Comparison of ENCODE assay signal across 7 cellular contexts in genomic region chr21:33212159-33212851, GRCh38. TPM values are rescaled to one million over a fixed set of nuclear protein-coding genes. Genes with fewer than 3 reads are reported as not detected.
A peak's percentile ranks its signal among the peaks of the same experiment; 100 is the strongest.
DNase-seq lines count a peak whose midpoint lies in the region; ATAC-seq and TF ChIP-seq lines count a peak whose summit lies in the region.

No MANE protein-coding gene starts in this region.

- H3K4me3 ChIP-seq in GM23248 (peak overlapping the region; percentile 24; the same call in 1 of the 2 replicates), Peyer's patch (no peak overlapping the region), trophoblast cell (ENCODE audit: low read depth, low read length) (no peak overlapping the region)

- WGBS in GM23248 (ENCODE audit: low coverage in 1 of 2, low lambda C conversion rate in 2 of 2, missing lambda C conversion rate in 2 of 2), 2 experiments, result 25 to 27% methylated on average over 8 of the region's 8 CpGs
- WGBS in trophoblast cell (ENCODE audit: extremely low coverage, insufficient coverage, insufficient read length), result no CpG with 5 or more reads among the region's 8 CpGs

- no peak overlapping the region for H2BK120ac ChIP-seq in trophoblast cell (ENCODE audit: insufficient read depth, low read length, poor library complexity)

- H3K9ac ChIP-seq in GM23248 (no peak overlapping the region), trophoblast cell (ENCODE audit: low read length) (no peak overlapping the region)

- H3K4me1 ChIP-seq in GM23248 (ENCODE audit: insufficient read depth) (peaks cover 7% of the 10 kb centered on the region), Peyer's patch (peaks cover 0 to 25% (median 15%) of the 10 kb centered on the region in 4 donors), trophoblast cell (ENCODE audit: control insufficient read depth in 1 of 2, insufficient read depth in 2 of 2, low read length in 2 of 2) (peaks cover 0 to 4% of the 10 kb centered on the region in 2 experiments)

- H3K27me3 ChIP-seq in GM23248 (replicated peaks; ENCODE audit: insufficient read depth), result no peaks in the 10 kb centered on the region
- H3K27me3 ChIP-seq in Peyer's patch, result no peaks in the 10 kb centered on the region
- H3K27me3 ChIP-seq in trophoblast cell (ENCODE audit: insufficient read depth, low read length), result no peaks in the 10 kb centered on the region

- H3K9me2 ChIP-seq in GM23248 (ENCODE audit: insufficient read depth), result no peaks in the 10 kb centered on the region

- no peak for TF ChIP-seq POLR2A in Peyer's patch (IDR thresholded peaks at IDR 0.05)

- peak overlapping the region; percentile 74 for H2AFZ ChIP-seq in GM23248
- H2AFZ ChIP-seq in trophoblast cell (ENCODE audit: insufficient read depth, low read length, poor library complexity), result no peak overlapping the region

- H4K20me1 ChIP-seq in GM23248 (ENCODE audit: insufficient read depth), result no peaks in the 10 kb centered on the region

- H3K14ac ChIP-seq in trophoblast cell (ENCODE audit: low read length), result no peak overlapping the region

- no peak overlapping the region for H2BK12ac ChIP-seq in trophoblast cell (ENCODE audit: low read length)

- no peak overlapping the region for H2BK5ac ChIP-seq in trophoblast cell (ENCODE audit: low read depth, low read length, poor library complexity)

- H3F3A ChIP-seq in GM23248 (ENCODE audit: insufficient read depth), result 0 out of 2 replicates have a peak, but pooled peaks cover 5% of the 10 kb centered on the region

- H3K18ac ChIP-seq in trophoblast cell (ENCODE audit: low read length), result no peak overlapping the region

- H4K91ac ChIP-seq in trophoblast cell (ENCODE audit: low read depth, low read length), result no peak overlapping the region

- no peaks in the 10 kb centered on the region for H3K79me2 ChIP-seq in GM23248 (ENCODE audit: insufficient read depth)
- H3K79me2 ChIP-seq in trophoblast cell (ENCODE audit: control insufficient read depth, insufficient read depth, low read length, poor library complexity), result no peaks in the 10 kb centered on the region

- TF ChIP-seq CTCF in Peyer's patch (IDR thresholded peaks at IDR 0.05), result no peak

- H3K4me2 ChIP-seq in GM23248 (ENCODE audit: unreplicated experiment), result peak overlapping the region; percentile 57
- no peak overlapping the region for H3K4me2 ChIP-seq in trophoblast cell (ENCODE audit: low read length)

- ATAC-seq in GM21576 (IDR thresholded peaks at IDR 0.05; ENCODE audit: unreplicated experiment) (no peak), GM21786 (IDR thresholded peaks at IDR 0.05; ENCODE audit: unreplicated experiment) (no peak)

- H4K8ac ChIP-seq in trophoblast cell (ENCODE audit: low read depth, low read length), result no peak overlapping the region

- in situ Hi-C loops in GM23248 (cut with MboI), result no loop called here

- no peak overlapping the region for H2AK5ac ChIP-seq in trophoblast cell (ENCODE audit: low read length)

- H3K27ac ChIP-seq in GM23248 (0 out of 2 replicates have a peak overlapping the region, but pooled peaks have one; percentile 4), Peyer's patch (peak overlapping the region in 3 of 4 donors; percentile 45 to 53 (median 47)), epithelial cell of prostate (peak overlapping the region; percentile 45), trophoblast cell (ENCODE audit: low read depth, low read length) (no peak overlapping the region)

- H3K9me3 ChIP-seq in GM23248 (ENCODE audit: low read depth) (no peaks in the 10 kb centered on the region), Peyer's patch (no peaks in the 10 kb centered on the region), trophoblast cell (ENCODE audit: insufficient read depth, low read depth, low read length) (peaks cover 2% of the 10 kb centered on the region)

- H3K23ac ChIP-seq in trophoblast cell (ENCODE audit: low read length), result no peak overlapping the region

- H4K12ac ChIP-seq in trophoblast cell (ENCODE audit: low read depth, low read length), result no peak overlapping the region

- peak; percentile 53 for DNase-seq in GM23248
- DNase-seq in Peyer's patch, result peak in 1 of 3 donors; percentile 71
- DNase-seq in epithelial cell of prostate (ENCODE audit: low read depth, low spot score), result peak; percentile 56
- peak; percentile 20 to 36 for DNase-seq in trophoblast cell
- DNase-seq in SK-N-DZ (ENCODE audit: low spot score), result no peak

- H3K36me3 ChIP-seq in GM23248 (ENCODE audit: low read depth) (no peaks in the 10 kb centered on the region), Peyer's patch (no peaks in the 10 kb centered on the region), trophoblast cell (ENCODE audit: control insufficient read depth in 1 of 2, insufficient read depth in 2 of 2, low read length in 2 of 2) (no peaks in the 10 kb centered on the region)

- no peaks in the 10 kb centered on the region for H3K79me1 ChIP-seq in trophoblast cell (ENCODE audit: low read length)

- H3K4ac ChIP-seq in trophoblast cell (ENCODE audit: low read depth, low read length), result no peak overlapping the region

RNA-seq across cellular contexts. Expression of gene IFNAR2, which starts 17.4 kb away (rescaled TPM):
- 4.0 and 4.3 TPM in 2 replicates for total RNA-seq in GM23248 (2014; rRNA removed; shearing (Covaris generic))
- 19.1 and 21.8 TPM in 2 replicates for polyA plus RNA-seq in GM23248 (2016; fragmentation: Nextera tagmentation; extraction: Ambion mirVana)
- total RNA-seq in Peyer's patch, result 10 to 100 TPM in 2 of 4 donors, 1 to 10 TPM in 2; 6.6 to 13.2 (median 9.7) TPM
- 7.0 and 7.9 TPM in 2 replicates for polyA plus RNA-seq in trophoblast cell (2013)
- 6.5 and 6.7 TPM in 2 replicates for polyA plus RNA-seq in SK-N-DZ (2014; cell fraction: cytosol; rRNA removed)
- 10.7 and 16.4 TPM in 2 replicates for polyA plus RNA-seq in SK-N-DZ (2014; cell fraction: nucleus; rRNA removed)

RNA-seq across cellular contexts. Expression of gene IL10RB, which starts 53.9 kb away (rescaled TPM):
- 49.3 and 50.6 TPM in 2 replicates for total RNA-seq in GM23248 (2014; rRNA removed; shearing (Covaris generic))
- polyA plus RNA-seq in GM23248 (2016; fragmentation: Nextera tagmentation; extraction: Ambion mirVana), result 52.4 and 56.8 TPM in 2 replicates
- total RNA-seq in Peyer's patch, result 10 to 100 TPM in 3 of 4 donors, 1 to 10 TPM in 1; 6.6 to 95.6 (median 74.0) TPM
- polyA plus RNA-seq in trophoblast cell (2013), result 8.6 and 8.7 TPM in 2 replicates
- polyA plus RNA-seq in SK-N-DZ (2014; cell fraction: cytosol; rRNA removed), result 5.9 and 7.0 TPM in 2 replicates
- polyA plus RNA-seq in SK-N-DZ (2014; cell fraction: nucleus; rRNA removed), result 0.88 and 3.9 TPM in 2 replicates
